18 cellular contexts compared by ENCODE assay signal in genomic region chr15:74618841-74619596, GRCh38. TPM values are rescaled to one million over a fixed set of nuclear protein-coding genes. Genes with fewer than 3 reads are reported as not detected.
DNase-seq lines count a peak whose midpoint lies in the region; ATAC-seq, FAIRE-seq and TF ChIP-seq lines count a peak whose summit lies in the region.
"Had no signal": no experiment of that assay in that cellular context is flagged by ENCODE, and none has a peak within 500 bp of the region (broad histone marks: within the 10 kb centered on the region; RNA-seq: fewer than 3 reads in every experiment).

No MANE protein-coding gene starts in this region.

- POLR2A ChIA-PET in GM12878 (lab: Charles Lee), result interaction anchor here (0.7 to 1.5 kb wide), 2 partner anchors 165 to 251 kb away, joined by 3 read pairs; no protein-coding TSS in a partner anchor

- WGBS in GM12878 (ENCODE audit: insufficient coverage, insufficient replicate concordance, low lambda C conversion rate, missing lambda C conversion rate), result 89% methylated on average over 15 of the region's 15 CpGs
- WGBS in psoas muscle, 3 donors, result 67 to 82% (median 73%) methylated on average over 14 to 15 of the region's 15 CpGs

- SMC1A ChIA-PET in GM12878 (lab: Charles Lee; ENCODE audit: uncharacterized antibody, unreplicated experiment), result interaction anchor here (0.5 to 2.5 kb wide), 7 partner anchors 12 to 245 kb away, joined by 3 to 10 read pairs (median 4); no protein-coding TSS in a partner anchor

- H3K4me1 ChIP-seq in GM12878 (ENCODE audit: control insufficient read depth, insufficient read depth, low read length) (peaks cover 13% of the 10 kb centered on the region), psoas muscle (peaks cover 39% of the 10 kb centered on the region)

- CTCF ChIA-PET in GM12878 (lab: Yijun Ruan, JAX), result interaction anchor here (0.6 to 18.5 kb wide), 9 partner anchors 17 to 246 kb away, joined by 3 to 206 read pairs (median 4); no protein-coding TSS in a partner anchor

- H3K27me3 Mint-ChIP-seq in activated T-cell treated with anti-CD3 and anti-CD28 coated beads, Interleukin-2, amount 50 U/mL, for 72 hours (ENCODE audit: low read depth), result no peaks in the 10 kb centered on the region

- H3K4me1 Mint-ChIP-seq in activated T-cell treated with anti-CD3 and anti-CD28 coated beads, Interleukin-2, amount 50 U/mL, for 72 hours (ENCODE audit: low read depth), result peaks cover 50% of the 10 kb centered on the region

- TF ChIP-seq EP300 in GM12878 (IDR thresholded peaks at IDR 0.05; ENCODE audit: borderline replicate concordance in 1 of 2, control insufficient read depth in 1 of 2, low read depth in 2 of 2, low read length in 2 of 2), result no peak

- peak overlapping the region; percentile 55 for H3K27ac Mint-ChIP-seq in activated T-cell treated with anti-CD3 and anti-CD28 coated beads, Interleukin-2, amount 50 U/mL, for 72 hours

- H3K79me2 ChIP-seq in GM12878 (ENCODE audit: control insufficient read depth, insufficient read depth, low read length), result peaks cover 74% of the 10 kb centered on the region

- H3K36me3 ChIP-seq in H7 (replicated peaks; ENCODE audit: control insufficient read depth, insufficient read depth, low read length), result peaks cover 32% of the 10 kb centered on the region
- peaks cover 42 to 48% of the 10 kb centered on the region in 2 experiments for H3K36me3 ChIP-seq in GM12878 (ENCODE audit: control insufficient read depth in 2 of 2, insufficient read depth in 2 of 2, low read length in 1 of 2)
- H3K36me3 ChIP-seq in psoas muscle (ENCODE audit: insufficient read depth in 1 of 2, low read depth in 1 of 2), result peaks cover 16 to 57% of the 10 kb centered on the region in 2 donors

- in situ Hi-C loops in GM12878 (cut with MboI), result no loop called here

- peaks cover 31% of the 10 kb centered on the region for H4K20me1 ChIP-seq in GM12878 (ENCODE audit: control insufficient read depth, insufficient read depth)

- H3K9me3 ChIP-seq in GM12878 (replicated peaks; ENCODE audit: control insufficient read depth, insufficient read depth, low read length) (no peaks in the 10 kb centered on the region), psoas muscle (no peaks in the 10 kb centered on the region)
- H3K9me3 ChIP-seq: esophagus squamous epithelium, heart left ventricle had no signal

- RAD21 ChIA-PET in GM12878 (lab: Charles Lee; ENCODE audit: unreplicated experiment), result interaction anchor here (1.0 to 1.6 kb wide), 3 partner anchors 12 to 152 kb away, joined by 3 to 5 read pairs (median 5); no protein-coding TSS in a partner anchor

- H3K27me3 ChIP-seq in H7 (ENCODE audit: control insufficient read depth, insufficient read depth, low read length), result no peaks in the 10 kb centered on the region; the same call in 1 of the 2 replicates
- no peaks in the 10 kb centered on the region for H3K27me3 ChIP-seq in GM12878 (replicated peaks in 1 of 2; ENCODE audit: control insufficient read depth in 2 of 2, insufficient read depth in 2 of 2, low read length in 1 of 2)
- no peaks in the 10 kb centered on the region for H3K27me3 ChIP-seq in psoas muscle (ENCODE audit: insufficient read depth in 3 of 3, low read length in 2 of 3)
- H3K27me3 ChIP-seq: esophagus squamous epithelium, heart left ventricle had no signal

- intact Hi-C loops in GM12878 (cut with micrococcal nuclease; ENCODE audit: unreplicated experiment) (loop anchor here (5.0 kb wide), 2 partner anchors 72 to 187 kb away; partner anchors contain the start of gene SEMA7A), psoas muscle (cut with DNase I) (no loop called here)

- H3K4me2 ChIP-seq in GM12878 (ENCODE audit: control insufficient read depth, insufficient read depth), result peak overlapping the region; percentile 93
- H3K4me2 ChIP-seq: smooth muscle cell had no signal

- no TSS peak for BruUV-seq in GM12878 (replicated peaks; lab: Mats Ljungman, UMichigan)

- no peak for TF ChIP-seq RAD21 in GM12878 (IDR thresholded peaks at IDR 0.05; ENCODE audit: insufficient read depth, low read depth, low read length)

- no peaks in the 10 kb centered on the region for H3K9me3 Mint-ChIP-seq in activated T-cell treated with anti-CD3 and anti-CD28 coated beads, Interleukin-2, amount 50 U/mL, for 72 hours

- FAIRE-seq in GM12878 (lab: Jason Lieb, UNC), result no peak
- FAIRE-seq: K562, keratinocyte, RCC 7860 had no signal

- no peak for ATAC-seq in activated T-cell treated with anti-CD3 and anti-CD28 coated beads, Interleukin-2, amount 50 U/mL, for 72 hours (replicated peaks in 1 of 2)
- no peak for ATAC-seq in GM12878
- no peak for ATAC-seq in psoas muscle
- no peak for ATAC-seq in GM18870 (IDR thresholded peaks at IDR 0.05; ENCODE audit: unreplicated experiment)
- ATAC-seq: activated CD4-positive, CD25-positive, alpha-beta regulatory T cell treated with anti-CD3 and anti-CD28 coated beads, Interleukin-2, amount 50 U/mL, for 24 hours; heart left ventricle; K562 had no signal

- peak overlapping the region; percentile 42 for H3K9ac ChIP-seq in GM12878 (ENCODE audit: control insufficient read depth, insufficient read depth, low read length)
- H3K9ac ChIP-seq: parathyroid adenoma had no signal

- no peak overlapping the region for H2AFZ ChIP-seq in GM12878 (ENCODE audit: control insufficient read depth, low read depth, low read length)
- H2AFZ ChIP-seq: parathyroid adenoma had no signal

- peak overlapping the region; percentile 21; the same call in 1 of the 2 replicates for H3K27ac ChIP-seq in GM12878 (ENCODE audit: control insufficient read depth, insufficient read depth)
- peak overlapping the region; percentile 100 for H3K27ac ChIP-seq in psoas muscle
- H3K27ac ChIP-seq: esophagus squamous epithelium, parathyroid adenoma had no signal

- H3K4me3 ChIP-seq in H7 (ENCODE audit: insufficient read depth, low read depth, low read length), result no peak overlapping the region
- peak overlapping the region; percentile 11; the same call in 1 of the 2 replicates for H3K4me3 ChIP-seq in GM12878
- H3K4me3 ChIP-seq in psoas muscle, result no peak overlapping the region
- H3K4me3 ChIP-seq: esophagus squamous epithelium, heart left ventricle, K562, smooth muscle cell had no signal

- TF ChIP-seq CTCF in GM12878 (IDR thresholded peaks at IDR 0.05 in 2 of 3, conservative IDR thresholded peaks at IDR 0.05 in 1 of 3; ENCODE audit: control insufficient read depth in 2 of 3, extremely low read depth in 1 of 3, insufficient read depth in 1 of 3, low read depth in 3 of 3, low read length in 3 of 3), result no peak
- no peak for TF ChIP-seq CTCF in psoas muscle (IDR thresholded peaks at IDR 0.05)

- H3K36me3 Mint-ChIP-seq in activated T-cell treated with anti-CD3 and anti-CD28 coated beads, Interleukin-2, amount 50 U/mL, for 72 hours (ENCODE audit: insufficient read depth in 2 of 2), result peaks cover 6 to 29% of the 10 kb centered on the region in 2 donors

- TF ChIP-seq POLR2A in GM12878 (IDR thresholded peaks at IDR 0.05; ENCODE audit: low read depth, low read length), result peak; percentile 10; the same call in 1 of the 2 replicates

- no peak overlapping the region for H3K4me3 Mint-ChIP-seq in activated T-cell treated with anti-CD3 and anti-CD28 coated beads, Interleukin-2, amount 50 U/mL, for 72 hours

- DNase-seq in activated T-cell treated with anti-CD3 and anti-CD28 coated beads, Interleukin-2, amount 50 U/mL, for 72 hours, result no peak
- no peak for DNase-seq in activated T-cell treated with anti-CD3 and anti-CD28 coated beads, Interleukin-2, amount 50 U/mL, for 48 hours
- DNase-seq in H7 (peak; percentile 32), GM12878 (ENCODE audit: low read depth, low spot score) (no peak), psoas muscle (no peak), RPMI8226 (no peak)
- no peak for DNase-seq in activated effector memory CD4-positive, alpha-beta T cell treated with anti-CD3 and anti-CD28 coated beads, Interleukin-2, amount 50 U/mL, for 16 hours
- DNase-seq: activated T-cell treated with anti-CD3 and anti-CD28 coated beads, Interleukin-2, amount 50 U/mL, for 1 hour; esophagus squamous epithelium; stimulated activated naive CD4-positive, alpha-beta T cell had no signal

TF ChIP-seq in GM12878, 131 proteins besides CTCF, POLR2A, EP300 and RAD21 (continues in another document):
- TF ChIP-seq MEF2A (IDR thresholded peaks at IDR 0.05; ENCODE audit: insufficient read depth, low read depth, low read length) (no peak), RELA (IDR thresholded peaks at IDR 0.05; ENCODE audit: borderline replicate concordance, partially characterized antibody) (no peak), ATF7 (IDR thresholded peaks at IDR 0.05; ENCODE audit: low read depth) (no peak), NFXL1 (IDR thresholded peaks at IDR 0.05; ENCODE audit: borderline replicate concordance) (0 out of 2 replicates have a peak, but pooled peaks have one; percentile 66), PAX5 (IDR thresholded peaks at IDR 0.05; ENCODE audit: borderline replicate concordance, low read depth, low read length) (no peak), EED (IDR thresholded peaks at IDR 0.05; ENCODE audit: low read depth) (no peak), MYC (IDR thresholded peaks at IDR 0.05; ENCODE audit: insufficient read depth, insufficient read length, insufficient replicate concordance, low read length, severe bottlenecking) (no peak), NR2C1 (IDR thresholded peaks at IDR 0.05) (no peak), ASH2L (IDR thresholded peaks at IDR 0.05; ENCODE audit: borderline replicate concordance, low read depth) (no peak), GATAD2B (conservative IDR thresholded peaks at IDR 0.05; ENCODE audit: low read depth) (0 out of 2 replicates have a peak, but pooled peaks have one; percentile 16)

RNA-seq across cellular contexts. Expression of gene CLK3, which starts 3.4 kb away (rescaled TPM):
- 100 to 1,000 TPM; 116 to 120 TPM for total RNA-seq in activated T-cell treated with anti-CD3 and anti-CD28 coated beads, Interleukin-2, amount 50 U/mL, for 72 hours
- 50.6 and 66.3 TPM in 2 replicates for total RNA-seq in H7 (2014; rRNA removed; shearing (Covaris generic))
- total RNA-seq in GM12878 (2013; cell fraction: nucleolus; rRNA removed), result 277 and 336 TPM in 2 replicates
- total RNA-seq in GM12878 (2014; rRNA removed), result 74.7 and 82.6 TPM in 2 replicates
- total RNA-seq in GM12878 (2014; rRNA removed; fragmentation: Illumina TruSeq; extraction: Trizol), result 48.7 and 51.9 TPM in 2 replicates
- total RNA-seq in GM12878 (2021), result 65.6 and 74.6 TPM in 2 replicates
- 44.7 TPM for polyA plus RNA-seq in GM12878 (2011; ENCODE audit: low read depth)
- polyA plus RNA-seq in GM12878 (2011; rRNA removed), result 87.8 and 169 TPM in 2 replicates
- polyA plus RNA-seq in GM12878 (2011; cell fraction: cytosol; rRNA removed), result 159 and 189 TPM in 2 replicates
- polyA plus RNA-seq in GM12878 (2011; cell fraction: nucleus; rRNA removed), result 635 and 789 TPM in 2 replicates
- 66.4 and 95.1 TPM in 2 replicates for polyA plus RNA-seq in GM12878 (2012)
- polyA plus RNA-seq in GM12878 (2014; fragmentation: Illumina TruSeq; extraction: Trizol), result 52.7 and 89.4 TPM in 2 replicates
- polyA plus RNA-seq in GM12878 (2014; fragmentation: Nextera tagmentation; extraction: Ambion mirVana), result 1 to 10 TPM; 3.3 to 5.8 TPM
- 82.5 and 85.3 TPM in 2 replicates for polyA plus RNA-seq in GM12878 (2014; rRNA removed)
- polyA plus RNA-seq in GM12878 (2016; fragmentation: Nextera tagmentation; extraction: Ambion mirVana), result 10 to 100 TPM; 52.0 to 57.8 TPM
- polyA minus RNA-seq in GM12878 (2011; rRNA and poly(A)+ RNA removed), result 134 and 186 TPM in 2 replicates
- 46.2 and 48.2 TPM in 2 replicates for polyA minus RNA-seq in GM12878 (2011; cell fraction: cytosol; rRNA and poly(A)+ RNA removed)
- 239 and 320 TPM in 2 replicates for polyA minus RNA-seq in GM12878 (2011; cell fraction: nucleus; rRNA and poly(A)+ RNA removed)
- total RNA-seq in psoas muscle, result 10 to 100 TPM; 40.9 to 57.5 (median 46.5) TPM
- polyA plus RNA-seq in psoas muscle, result 10 to 100 TPM; 36.6 to 61.8 (median 51.6) TPM
